9 cellular contexts compared by ENCODE assay signal in the genomic region with DNA sequence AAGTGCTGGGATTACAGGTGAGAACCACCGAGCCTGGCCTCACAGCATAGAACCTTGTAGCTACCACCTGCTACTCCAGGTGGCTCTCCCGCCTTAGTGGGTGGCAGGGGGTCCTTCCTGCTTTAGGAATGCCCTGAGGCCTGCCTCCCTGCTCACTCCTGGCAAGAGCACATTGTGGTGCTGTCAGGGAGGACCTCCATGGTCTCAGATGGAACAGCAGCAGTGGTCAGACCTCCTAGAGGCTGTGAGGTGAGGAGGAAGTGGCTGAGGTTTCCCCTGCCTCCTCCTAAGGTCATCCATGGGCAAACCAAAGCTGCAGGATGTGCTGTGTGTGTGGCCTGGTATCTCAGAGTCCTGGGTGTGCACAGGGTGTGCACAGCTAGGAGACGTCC. TPM values are rescaled to one million over a fixed set of nuclear protein-coding genes. Genes with fewer than 3 reads are reported as not detected.
DNase-seq lines count a peak whose midpoint lies in the region; ATAC-seq and TF ChIP-seq lines count a peak whose summit lies in the region.
"Had no signal": no experiment of that assay in that cellular context is flagged by ENCODE, and none has a peak within 500 bp of the region (broad histone marks: within the 10 kb centered on the region; RNA-seq: fewer than 3 reads in every experiment).

No MANE protein-coding gene starts in this region.

- DNase-seq in natural killer cell: no peak
- no peak for DNase-seq in natural killer cell treated with Interleukin-12 subunit alpha and Interleukin-12 subunit beta and Interleukin-15 and Interleukin-18, amount 100 ng/mL, for 72 hours (ENCODE audit: low spot score)
- no peak for DNase-seq in activated naive CD4-positive, alpha-beta T cell treated with anti-CD3 and anti-CD28 coated beads, Interleukin-2, amount 50 U/mL, for 72 hours (ENCODE audit: low spot score in 2 of 2)
- DNase-seq in T-cell: no peak
- DNase-seq: AML-193 had no signal

- no peaks in the 10 kb centered on the region for H3K36me3 Mint-ChIP-seq in natural killer cell
- no peaks in the 10 kb centered on the region for H3K36me3 Mint-ChIP-seq in natural killer cell treated with Interleukin-12 subunit alpha and Interleukin-12 subunit beta and Interleukin-15 and Interleukin-18, amount 100 ng/mL, for 72 hours
- H3K36me3 Mint-ChIP-seq in activated naive CD4-positive, alpha-beta T cell treated with anti-CD3 and anti-CD28 coated beads, Interleukin-2, amount 50 U/mL, for 72 hours: no peaks in the 10 kb centered on the region
- no peaks in the 10 kb centered on the region for H3K36me3 Mint-ChIP-seq in T-cell

- H3K4me3 ChIP-seq in ectodermal cell (ENCODE audit: insufficient read depth, low read depth, low read length) (no peak overlapping the region), mucosa of rectum (ENCODE audit: low read length in 2 of 2) (no peak overlapping the region)

- H3K27ac Mint-ChIP-seq in natural killer cell (peak overlapping the region in 1 of 2 donors; percentile 22), T-cell (no peak overlapping the region)
- H3K27ac Mint-ChIP-seq in natural killer cell treated with Interleukin-12 subunit alpha and Interleukin-12 subunit beta and Interleukin-15 and Interleukin-18, amount 100 ng/mL, for 72 hours: no peak overlapping the region
- H3K27ac Mint-ChIP-seq in activated naive CD4-positive, alpha-beta T cell treated with anti-CD3 and anti-CD28 coated beads, Interleukin-2, amount 50 U/mL, for 72 hours: no peak overlapping the region

- H3K4me3 Mint-ChIP-seq in natural killer cell (peak overlapping the region; percentile 43), T-cell (no peak overlapping the region)
- H3K4me3 Mint-ChIP-seq in natural killer cell treated with Interleukin-12 subunit alpha and Interleukin-12 subunit beta and Interleukin-15 and Interleukin-18, amount 100 ng/mL, for 72 hours: no peak overlapping the region

- H3K27me3 Mint-ChIP-seq in natural killer cell (ENCODE audit: low read depth in 2 of 2): no peaks in the 10 kb centered on the region
- no peaks in the 10 kb centered on the region for H3K27me3 Mint-ChIP-seq in natural killer cell treated with Interleukin-12 subunit alpha and Interleukin-12 subunit beta and Interleukin-15 and Interleukin-18, amount 100 ng/mL, for 72 hours
- H3K27me3 Mint-ChIP-seq in T-cell: peaks cover 32 to 45% of the 10 kb centered on the region in 2 donors

- H3K9me3 Mint-ChIP-seq in natural killer cell (no peaks in the 10 kb centered on the region), T-cell (no peaks in the 10 kb centered on the region)
- H3K9me3 Mint-ChIP-seq in natural killer cell treated with Interleukin-12 subunit alpha and Interleukin-12 subunit beta and Interleukin-15 and Interleukin-18, amount 100 ng/mL, for 72 hours: no peaks in the 10 kb centered on the region
- H3K9me3 Mint-ChIP-seq in activated naive CD4-positive, alpha-beta T cell treated with anti-CD3 and anti-CD28 coated beads, Interleukin-2, amount 50 U/mL, for 72 hours: no peaks in the 10 kb centered on the region

- CTCF ChIA-PET in T-cell (lab: Charles Lee): no interaction called here

- H3K4me1 ChIP-seq in ectodermal cell (ENCODE audit: control insufficient read depth, insufficient read depth, low read length): peaks cover 66% of the 10 kb centered on the region
- H3K4me1 ChIP-seq in mucosa of rectum (ENCODE audit: control insufficient read depth in 2 of 2, insufficient read depth in 2 of 2, low read length in 2 of 2): peaks cover 31 to 47% of the 10 kb centered on the region in 2 donors

- peak in 2 of 3 donors; percentile 18 to 37 for ATAC-seq in natural killer cell
- no peak for ATAC-seq in natural killer cell treated with Interleukin-12 subunit alpha and Interleukin-12 subunit beta and Interleukin-15 and Interleukin-18, amount 100 ng/mL, for 72 hours
- no peak for ATAC-seq in HG02642 (IDR thresholded peaks at IDR 0.05; ENCODE audit: poor library complexity, unreplicated experiment)
- ATAC-seq in activated naive CD4-positive, alpha-beta T cell treated with anti-CD3 and anti-CD28 coated beads, Interleukin-2, amount 50 U/mL, for 72 hours: no peak
- ATAC-seq in HG02763 (IDR thresholded peaks at IDR 0.05; ENCODE audit: unreplicated experiment): no peak
- no peak for ATAC-seq in T-cell (replicated peaks in 1 of 4)

- WGBS in ectodermal cell, 2 experiments: 42 to 45% methylated on average over 3 of the region's 3 CpGs

- H3K27ac ChIP-seq in ectodermal cell (ENCODE audit: insufficient read depth, low read depth, low read length, poor library complexity, severe bottlenecking) (peak overlapping the region; percentile 64), mucosa of rectum (ENCODE audit: low read depth in 2 of 2, low read length in 2 of 2) (peak overlapping the region; percentile 19 to 64)

- H3K9me3 ChIP-seq in ectodermal cell (ENCODE audit: control insufficient read depth, low read length): no peaks in the 10 kb centered on the region
- no peaks in the 10 kb centered on the region for H3K9me3 ChIP-seq in mucosa of rectum (ENCODE audit: control insufficient read depth in 2 of 2, low read length in 2 of 2)

- no peak for TF ChIP-seq CTCF in natural killer cell (IDR thresholded peaks at IDR 0.05)

- POLR2A ChIA-PET in T-cell (lab: Charles Lee): no interaction called here

- H3K36me3 ChIP-seq in ectodermal cell (ENCODE audit: control insufficient read depth, insufficient read depth, low read length): no peaks in the 10 kb centered on the region
- no peaks in the 10 kb centered on the region for H3K36me3 ChIP-seq in mucosa of rectum (ENCODE audit: control insufficient read depth in 2 of 2, insufficient read depth in 2 of 2, low read length in 2 of 2)

- H3K9ac ChIP-seq in mucosa of rectum (ENCODE audit: low read depth in 1 of 2, low read length in 2 of 2): peak overlapping the region in 1 of 2 donors; percentile 19

- H3K27me3 ChIP-seq in ectodermal cell (ENCODE audit: control insufficient read depth, insufficient read depth, low read length, poor library complexity, severe bottlenecking) (no peaks in the 10 kb centered on the region), mucosa of rectum (ENCODE audit: control insufficient read depth in 2 of 2, insufficient read depth in 2 of 2, low read length in 2 of 2) (peaks cover 0 to 2% of the 10 kb centered on the region in 2 donors)

- intact Hi-C loops in natural killer cell (cut with micrococcal nuclease): no loop called here

- peaks cover 49 to 61% of the 10 kb centered on the region in 2 donors for H3K4me1 Mint-ChIP-seq in natural killer cell
- peaks cover 27 to 37% of the 10 kb centered on the region in 2 donors for H3K4me1 Mint-ChIP-seq in natural killer cell treated with Interleukin-12 subunit alpha and Interleukin-12 subunit beta and Interleukin-15 and Interleukin-18, amount 100 ng/mL, for 72 hours (ENCODE audit: low read depth in 2 of 2)
- peaks cover 0 to 29% (median 14%) of the 10 kb centered on the region in 3 donors for H3K4me1 Mint-ChIP-seq in T-cell

RNA-seq across cellular contexts. Expression of a gene that starts 6.7 kb away (rescaled TPM):
- total RNA-seq in natural killer cell (10 to 100 TPM; 27.3 to 44.7 (median 41.4) TPM), T-cell (1 to 10 TPM; 3.2 to 9.4 (median 5.2) TPM)
- 1 to 10 TPM; 5.9 to 8.3 TPM for total RNA-seq in natural killer cell treated with Interleukin-12 subunit alpha and Interleukin-12 subunit beta and Interleukin-15 and Interleukin-18, amount 100 ng/mL, for 72 hours
- polyA plus RNA-seq in ectodermal cell (2013, experiment 1 of 4): 67.1 TPM
- polyA plus RNA-seq in ectodermal cell (2013, experiment 2 of 4): 66.2 TPM
- polyA plus RNA-seq in ectodermal cell (2013, experiment 3 of 4): 62.6 TPM
- 68.2 TPM for polyA plus RNA-seq in ectodermal cell (2013, experiment 4 of 4)
- total RNA-seq in activated naive CD4-positive, alpha-beta T cell treated with anti-CD3 and anti-CD28 coated beads, Interleukin-2, amount 50 U/mL, for 72 hours: under 1 TPM in 1 of 2 donors, not detected in 1; 0.73 TPM

Comparison
In these comparisons a context has a peak if more than half of its experiments do, and no peak if none do; other contexts are left out.
1. ATAC-seq: peak in natural killer cell (2 of 3); none in natural killer cell treated with Interleukin-12 subunit alpha and Interleukin-12 subunit beta and Interleukin-15 and Interleukin-18, amount 100 ng/mL, for 72 hours (0 of 2), HG02642 (single experiment), activated naive CD4-positive, alpha-beta T cell treated with anti-CD3 and anti-CD28 coated beads, Interleukin-2, amount 50 U/mL, for 72 hours (0 of 2), HG02763 (single experiment) and T-cell (0 of 4).